Comparison of ENCODE assay signal across 1 cellular context in genomic region chr2:102166189-102166845, GRCh38.
TF ChIP-seq lines count a peak whose summit lies in the region.

No MANE protein-coding gene starts in this region.

TF ChIP-seq in SK-N-SH treated with all-trans-retinoic acid at 6 μM for 48 hours, 23 proteins besides CTCF, POLR2A, EP300 and RAD21 (continued from another document):
- TF ChIP-seq CREB5 (CRISPR knock-in tag; IDR thresholded peaks at IDR 0.05; ENCODE audit: low read depth) (no peak), RARB (CRISPR knock-in tag; IDR thresholded peaks at IDR 0.05) (no peak), ZFP30 (CRISPR knock-in tag; IDR thresholded peaks at IDR 0.05) (no peak)
